ENCODE assay signal across 17 cellular contexts in genomic region chr6:4259391-4259790, GRCh38.
DNase-seq lines count a peak whose midpoint lies in the region; TF ChIP-seq lines count a peak whose summit lies in the region.
"Had no signal": no experiment of that assay in that cellular context is flagged by ENCODE, and none has a peak within 500 bp of the region (broad histone marks: within the 10 kb centered on the region; RNA-seq: fewer than 3 reads in every experiment).

No MANE protein-coding gene starts in this region.

- H3K4me3 Mint-ChIP-seq in mesothelial cell of epicardium: no peak overlapping the region
- H3K4me3 Mint-ChIP-seq: CD4-positive, alpha-beta memory T cell; HFFc6 had no signal

- no peak overlapping the region for H2AFZ ChIP-seq in mammary epithelial cell (ENCODE audit: low read depth, low read length)

- TF ChIP-seq EP300 in esophagus muscularis mucosa (IDR thresholded peaks at IDR 0.05): no peak

- H3K36me3 ChIP-seq in mammary epithelial cell (ENCODE audit: insufficient read depth, low read length) (no peaks in the 10 kb centered on the region), esophagus muscularis mucosa (no peaks in the 10 kb centered on the region), Peyer's patch (no peaks in the 10 kb centered on the region)
- H3K36me3 ChIP-seq: HAP-1 had no signal

- in situ Hi-C loops in mammary epithelial cell (cut with MboI; ENCODE audit: low sequenced_read_pairs in 2 of 2) (no loop called here), KBM-7 (cut with MboI; ENCODE audit: low pct_unique_long_range_greater_than_20kb, low sequenced_read_pairs) (no loop called here)

- TF ChIP-seq POLR2A in esophagus muscularis mucosa (IDR thresholded peaks at IDR 0.05; ENCODE audit: low read depth) (no peak), Peyer's patch (IDR thresholded peaks at IDR 0.05) (no peak)

- no peak overlapping the region for H3K4me2 ChIP-seq in mammary epithelial cell (ENCODE audit: insufficient read depth, low read depth, low read length)

- intact Hi-C loops in mammary epithelial cell (cut with micrococcal nuclease) (no loop called here), esophagus muscularis mucosa (cut with DNase I) (no loop called here)

- no peaks in the 10 kb centered on the region for H3K9me3 Mint-ChIP-seq in mesothelial cell of epicardium
- H3K9me3 Mint-ChIP-seq: HFFc6 had no signal

- dilution Hi-C loops in mammary epithelial cell (cut with HindIII; ENCODE audit: low sequenced_read_pairs): no loop called here

- H3K79me2 ChIP-seq in mammary epithelial cell (ENCODE audit: insufficient read depth, low read length): no peaks in the 10 kb centered on the region

- CTCF ChIA-PET in mammary epithelial cell (lab: Charles Lee; ENCODE audit: low non-redundant PET): no interaction called here

- H3K4me1 Mint-ChIP-seq in mesothelial cell of epicardium: peaks cover 44% of the 10 kb centered on the region
- H3K4me1 Mint-ChIP-seq: CD4-positive, alpha-beta memory T cell had no signal

- H3K4me3 ChIP-seq in mammary epithelial cell (replicated peaks in 1 of 3; ENCODE audit: insufficient read depth in 1 of 3, low read depth in 2 of 3, low read length in 3 of 3): no peak overlapping the region
- no peak overlapping the region for H3K4me3 ChIP-seq in epithelial cell of esophagus (ENCODE audit: low read length)
- H3K4me3 ChIP-seq in esophagus muscularis mucosa: no peak overlapping the region
- H3K4me3 ChIP-seq in Peyer's patch: no peak overlapping the region
- H3K4me3 ChIP-seq: HAP-1 had no signal

- H3K27me3 Mint-ChIP-seq in mesothelial cell of epicardium (ENCODE audit: low read depth): no peaks in the 10 kb centered on the region

- H3K9ac ChIP-seq in mammary epithelial cell (ENCODE audit: insufficient read depth, low read length): no peak overlapping the region

- H3K27ac Mint-ChIP-seq in mesothelial cell of epicardium: peak overlapping the region; percentile 27
- H3K27ac Mint-ChIP-seq: CD4-positive, alpha-beta memory T cell; HFFc6 had no signal

- H3K36me3 Mint-ChIP-seq in mesothelial cell of epicardium: no peaks in the 10 kb centered on the region
- H3K36me3 Mint-ChIP-seq: CD4-positive, alpha-beta memory T cell had no signal

- DNase-seq in mammary epithelial cell (peak; percentile 34), epithelial cell of esophagus (ENCODE audit: low read depth) (peak; percentile 83), esophagus muscularis mucosa (ENCODE audit: extremely low spot score) (peak; percentile 64), mesothelial cell of epicardium (ENCODE audit: low spot score in 2 of 2, unreplicated experiment in 2 of 2) (no peak), NCI-H1694 treated with DMSO at 0.1 percent for 48 hours (lab: John Stamatoyannopoulos, UW) (no peak), Peyer's patch (no peak), KBM-7 (no peak)
- DNase-seq: C1 segment of cervical spinal cord; Calu3; CD4-positive, alpha-beta memory T cell; COR-L47; DMS53; DMS79 treated with DMSO at 0.1 percent for 48 hours; GF-D8; GOT3; HFFc6 had no signal

- 61% methylated on average over 4 of the region's 4 CpGs for WGBS in mammary epithelial cell (ENCODE audit: low coverage, missing lambda C conversion rate)
- 94% methylated on average over 4 of the region's 4 CpGs for WGBS in esophagus muscularis mucosa

- no peaks in the 10 kb centered on the region for H3K9me3 ChIP-seq in mammary epithelial cell (replicated peaks; ENCODE audit: insufficient read depth, low read length)
- H3K9me3 ChIP-seq in esophagus muscularis mucosa: no peaks in the 10 kb centered on the region
- no peaks in the 10 kb centered on the region for H3K9me3 ChIP-seq in Peyer's patch
- H3K9me3 ChIP-seq: HAP-1 had no signal

- no TSS peak for BruUV-seq in mammary epithelial cell (replicated peaks; lab: Mats Ljungman, UMichigan)

- H3K27me3 ChIP-seq in mammary epithelial cell (ENCODE audit: insufficient read depth, low read length) (no peaks in the 10 kb centered on the region), esophagus muscularis mucosa (no peaks in the 10 kb centered on the region), Peyer's patch (no peaks in the 10 kb centered on the region)

- H4K20me1 ChIP-seq in mammary epithelial cell (ENCODE audit: insufficient read depth, low read length): no peaks in the 10 kb centered on the region

- H3K4me1 ChIP-seq in mammary epithelial cell (ENCODE audit: insufficient read depth, low read length) (no peaks in the 10 kb centered on the region), esophagus muscularis mucosa (peaks cover under 1 to 2% (median under 1%) of the 10 kb centered on the region in 4 donors), Peyer's patch (peaks cover 0 to 6% (median 0%) of the 10 kb centered on the region in 4 donors)
- H3K4me1 ChIP-seq: HAP-1 had no signal

- H3K27ac ChIP-seq in mammary epithelial cell (ENCODE audit: insufficient read depth, low read depth, low read length): no peak overlapping the region
- no peak overlapping the region for H3K27ac ChIP-seq in esophagus muscularis mucosa (replicated peaks in 1 of 4)
- H3K27ac ChIP-seq in Peyer's patch: no peak overlapping the region

- TF ChIP-seq CTCF in mammary epithelial cell (conservative IDR thresholded peaks at IDR 0.05 in 1 of 2, IDR thresholded peaks at IDR 0.05 in 1 of 2; ENCODE audit: extremely low read depth in 1 of 2, insufficient read depth in 1 of 2, low read depth in 1 of 2, low read length in 2 of 2) (no peak), epithelial cell of esophagus (IDR thresholded peaks at IDR 0.05; ENCODE audit: insufficient read depth, low read depth, low read length, missing control alignments) (no peak), esophagus muscularis mucosa (IDR thresholded peaks at IDR 0.05) (no peak), mesothelial cell of epicardium (IDR thresholded peaks at IDR 0.05; ENCODE audit: unreplicated experiment) (no peak), Peyer's patch (IDR thresholded peaks at IDR 0.05) (no peak)

Comparison
In these comparisons a context has a peak if more than half of its experiments do, and no peak if none do; other contexts are left out.
1. DNase-seq: peak in mammary epithelial cell (single experiment), epithelial cell of esophagus (single experiment) and esophagus muscularis mucosa (single experiment); none in mesothelial cell of epicardium (0 of 2), NCI-H1694 treated with DMSO at 0.1 percent for 48 hours (single experiment), Peyer's patch (0 of 3) and KBM-7 (single experiment).